ENCODE assay signal across 1 cellular context in the genomic region with DNA sequence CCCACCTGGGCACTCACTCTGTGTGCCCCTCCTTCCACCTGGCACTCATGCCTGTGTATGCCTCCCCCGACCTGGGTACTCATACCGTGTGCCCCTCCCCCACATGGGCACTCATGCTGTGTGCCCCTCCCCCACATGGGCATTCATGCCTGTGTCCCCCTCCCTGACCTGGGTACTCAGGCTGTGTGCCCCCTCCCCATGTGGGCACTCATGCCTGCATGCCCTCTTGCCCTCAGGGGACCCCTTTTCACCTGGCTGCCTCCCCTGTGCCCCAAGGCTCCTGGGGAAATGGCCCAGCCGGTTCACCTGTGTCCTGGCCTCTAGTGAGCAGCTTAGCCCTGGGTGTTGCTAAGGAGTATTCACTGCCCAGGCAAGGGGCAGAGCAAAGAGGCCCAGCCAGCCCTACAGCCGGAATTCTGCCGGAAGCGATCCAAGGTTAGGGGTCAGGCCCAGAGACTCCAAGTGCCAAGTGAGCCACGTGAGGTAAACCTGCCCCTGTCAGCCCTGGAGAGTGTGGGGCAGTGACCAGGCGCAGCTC.
TF ChIP-seq lines count a peak whose summit lies in the region.

No MANE protein-coding gene starts in this region.

TF ChIP-seq in IMR-90, 13 proteins besides CTCF, POLR2A, EP300 and RAD21:
- no peak for TF ChIP-seq MAZ (IDR thresholded peaks at IDR 0.05; ENCODE audit: borderline replicate concordance, low read depth, low read length)
- TF ChIP-seq CEBPB (IDR thresholded peaks at IDR 0.05; ENCODE audit: low read depth, low read length): no peak
- TF ChIP-seq SMC3 (IDR thresholded peaks at IDR 0.05; ENCODE audit: low read depth, low read length): no peak
- TF ChIP-seq, protein P1, sequence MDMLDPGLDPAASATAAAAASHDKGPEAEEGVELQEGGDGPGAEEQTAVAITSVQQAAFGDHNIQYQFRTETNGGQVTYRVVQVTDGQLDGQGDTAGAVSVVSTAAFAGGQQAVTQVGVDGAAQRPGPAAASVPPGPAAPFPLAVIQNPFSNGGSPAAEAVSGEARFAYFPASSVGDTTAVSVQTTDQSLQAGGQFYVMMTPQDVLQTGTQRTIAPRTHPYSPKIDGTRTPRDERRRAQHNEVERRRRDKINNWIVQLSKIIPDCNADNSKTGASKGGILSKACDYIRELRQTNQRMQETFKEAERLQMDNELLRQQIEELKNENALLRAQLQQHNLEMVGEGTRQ (IDR thresholded peaks at IDR 0.05; ENCODE audit: low read depth, low read length): no peak
- TF ChIP-seq CHD1 (IDR thresholded peaks at IDR 0.05; ENCODE audit: low read depth, low read length): no peak
- TF ChIP-seq NFE2L2 (IDR thresholded peaks at IDR 0.05; ENCODE audit: low read depth, low read length): no peak
- no peak for TF ChIP-seq MXI1 (IDR thresholded peaks at IDR 0.05; ENCODE audit: borderline replicate concordance, low read depth, low read length)
- TF ChIP-seq BHLHE40 (IDR thresholded peaks at IDR 0.05; ENCODE audit: low read depth, low read length): no peak
- no peak for TF ChIP-seq FOS (IDR thresholded peaks at IDR 0.05; ENCODE audit: low read depth, low read length)
- no peak for TF ChIP-seq MAFK (IDR thresholded peaks at IDR 0.05; ENCODE audit: low read depth, low read length)
- TF ChIP-seq, protein P2, sequence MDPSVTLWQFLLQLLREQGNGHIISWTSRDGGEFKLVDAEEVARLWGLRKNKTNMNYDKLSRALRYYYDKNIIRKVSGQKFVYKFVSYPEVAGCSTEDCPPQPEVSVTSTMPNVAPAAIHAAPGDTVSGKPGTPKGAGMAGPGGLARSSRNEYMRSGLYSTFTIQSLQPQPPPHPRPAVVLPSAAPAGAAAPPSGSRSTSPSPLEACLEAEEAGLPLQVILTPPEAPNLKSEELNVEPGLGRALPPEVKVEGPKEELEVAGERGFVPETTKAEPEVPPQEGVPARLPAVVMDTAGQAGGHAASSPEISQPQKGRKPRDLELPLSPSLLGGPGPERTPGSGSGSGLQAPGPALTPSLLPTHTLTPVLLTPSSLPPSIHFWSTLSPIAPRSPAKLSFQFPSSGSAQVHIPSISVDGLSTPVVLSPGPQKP (IDR thresholded peaks at IDR 0.05; ENCODE audit: borderline replicate concordance, low read depth, low read length): no peak
- no peak for TF ChIP-seq RFX5 (IDR thresholded peaks at IDR 0.05; ENCODE audit: low read depth, low read length)
- TF ChIP-seq RCOR1 (IDR thresholded peaks at IDR 0.05; ENCODE audit: insufficient replicate concordance, low read length): no peak
